In genomic region chr2:24929230-24929629, GRCh38 we compare ENCODE assay signal across 1 cellular context.
TF ChIP-seq lines count a peak whose summit lies in the region.

No MANE protein-coding gene starts in this region.

TF ChIP-seq in GM23338, 12 proteins besides CTCF, POLR2A, EP300 and RAD21 (continued from another document):
- no peak for TF ChIP-seq ZNF114 (CRISPR knock-in tag; IDR thresholded peaks at IDR 0.05)
- TF ChIP-seq, protein P1, sequence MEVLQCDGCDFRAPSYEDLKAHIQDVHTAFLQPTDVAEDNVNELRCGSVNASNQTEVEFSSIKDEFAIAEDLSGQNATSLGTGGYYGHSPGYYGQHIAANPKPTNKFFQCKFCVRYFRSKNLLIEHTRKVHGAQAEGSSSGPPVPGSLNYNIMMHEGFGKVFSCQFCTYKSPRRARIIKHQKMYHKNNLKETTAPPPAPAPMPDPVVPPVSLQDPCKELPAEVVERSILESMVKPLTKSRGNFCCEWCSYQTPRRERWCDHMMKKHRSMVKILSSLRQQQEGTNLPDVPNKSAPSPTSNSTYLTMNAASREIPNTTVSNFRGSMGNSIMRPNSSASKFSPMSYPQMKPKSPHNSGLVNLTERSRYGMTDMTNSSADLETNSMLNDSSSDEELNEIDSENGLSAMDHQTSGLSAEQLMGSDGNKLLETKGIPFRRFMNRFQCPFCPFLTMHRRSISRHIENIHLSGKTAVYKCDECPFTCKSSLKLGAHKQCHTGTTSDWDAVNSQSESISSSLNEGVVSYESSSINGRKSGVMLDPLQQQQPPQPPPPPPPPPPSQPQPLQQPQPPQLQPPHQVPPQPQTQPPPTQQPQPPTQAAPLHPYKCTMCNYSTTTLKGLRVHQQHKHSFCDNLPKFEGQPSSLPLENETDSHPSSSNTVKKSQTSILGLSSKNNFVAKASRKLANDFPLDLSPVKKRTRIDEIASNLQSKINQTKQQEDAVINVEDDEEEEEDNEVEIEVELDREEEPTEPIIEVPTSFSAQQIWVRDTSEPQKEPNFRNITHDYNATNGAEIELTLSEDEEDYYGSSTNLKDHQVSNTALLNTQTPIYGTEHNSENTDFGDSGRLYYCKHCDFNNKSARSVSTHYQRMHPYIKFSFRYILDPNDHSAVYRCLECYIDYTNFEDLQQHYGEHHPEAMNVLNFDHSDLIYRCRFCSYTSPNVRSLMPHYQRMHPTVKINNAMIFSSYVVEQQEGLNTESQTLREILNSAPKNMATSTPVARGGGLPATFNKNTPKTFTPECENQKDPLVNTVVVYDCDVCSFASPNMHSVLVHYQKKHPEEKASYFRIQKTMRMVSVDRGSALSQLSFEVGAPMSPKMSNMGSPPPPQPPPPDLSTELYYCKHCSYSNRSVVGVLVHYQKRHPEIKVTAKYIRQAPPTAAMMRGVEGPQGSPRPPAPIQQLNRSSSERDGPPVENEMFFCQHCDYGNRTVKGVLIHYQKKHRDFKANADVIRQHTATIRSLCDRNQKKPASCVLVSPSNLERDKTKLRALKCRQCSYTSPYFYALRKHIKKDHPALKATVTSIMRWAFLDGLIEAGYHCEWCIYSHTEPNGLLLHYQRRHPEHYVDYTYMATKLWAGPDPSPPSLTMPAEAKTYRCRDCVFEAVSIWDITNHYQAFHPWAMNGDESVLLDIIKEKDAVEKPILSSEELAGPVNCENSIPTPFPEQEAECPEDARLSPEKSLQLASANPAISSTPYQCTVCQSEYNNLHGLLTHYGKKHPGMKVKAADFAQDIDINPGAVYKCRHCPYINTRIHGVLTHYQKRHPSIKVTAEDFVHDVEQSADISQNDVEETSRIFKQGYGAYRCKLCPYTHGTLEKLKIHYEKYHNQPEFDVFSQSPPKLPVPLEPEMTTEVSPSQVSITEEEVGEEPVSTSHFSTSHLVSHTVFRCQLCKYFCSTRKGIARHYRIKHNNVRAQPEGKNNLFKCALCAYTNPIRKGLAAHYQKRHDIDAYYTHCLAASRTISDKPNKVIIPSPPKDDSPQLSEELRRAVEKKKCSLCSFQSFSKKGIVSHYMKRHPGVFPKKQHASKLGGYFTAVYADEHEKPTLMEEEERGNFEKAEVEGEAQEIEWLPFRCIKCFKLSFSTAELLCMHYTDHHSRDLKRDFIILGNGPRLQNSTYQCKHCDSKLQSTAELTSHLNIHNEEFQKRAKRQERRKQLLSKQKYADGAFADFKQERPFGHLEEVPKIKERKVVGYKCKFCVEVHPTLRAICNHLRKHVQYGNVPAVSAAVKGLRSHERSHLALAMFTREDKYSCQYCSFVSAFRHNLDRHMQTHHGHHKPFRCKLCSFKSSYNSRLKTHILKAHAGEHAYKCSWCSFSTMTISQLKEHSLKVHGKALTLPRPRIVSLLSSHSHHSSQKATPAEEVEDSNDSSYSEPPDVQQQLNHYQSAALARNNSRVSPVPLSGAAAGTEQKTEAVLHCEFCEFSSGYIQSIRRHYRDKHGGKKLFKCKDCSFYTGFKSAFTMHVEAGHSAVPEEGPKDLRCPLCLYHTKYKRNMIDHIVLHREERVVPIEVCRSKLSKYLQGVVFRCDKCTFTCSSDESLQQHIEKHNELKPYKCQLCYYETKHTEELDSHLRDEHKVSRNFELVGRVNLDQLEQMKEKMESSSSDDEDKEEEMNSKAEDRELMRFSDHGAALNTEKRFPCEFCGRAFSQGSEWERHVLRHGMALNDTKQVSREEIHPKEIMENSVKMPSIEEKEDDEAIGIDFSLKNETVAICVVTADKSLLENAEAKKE (CRISPR knock-in tag; IDR thresholded peaks at IDR 0.05): no peak
- no peak for TF ChIP-seq ZNF331 (CRISPR knock-in tag; IDR thresholded peaks at IDR 0.05; ENCODE audit: low read depth)
- no peak for TF ChIP-seq POLR2AphosphoS5 (IDR thresholded peaks at IDR 0.05; ENCODE audit: low read depth)
- no peak for TF ChIP-seq CREB1 (CRISPR knock-in tag; IDR thresholded peaks at IDR 0.05; ENCODE audit: low read depth)
- no peak for TF ChIP-seq JUNB (IDR thresholded peaks at IDR 0.05; ENCODE audit: unreplicated experiment)
- TF ChIP-seq EZH2phosphoT487 (IDR thresholded peaks at IDR 0.05; ENCODE audit: unreplicated experiment): no peak
